Comparison of ENCODE assay signal across 17 cellular contexts in the genomic region with DNA sequence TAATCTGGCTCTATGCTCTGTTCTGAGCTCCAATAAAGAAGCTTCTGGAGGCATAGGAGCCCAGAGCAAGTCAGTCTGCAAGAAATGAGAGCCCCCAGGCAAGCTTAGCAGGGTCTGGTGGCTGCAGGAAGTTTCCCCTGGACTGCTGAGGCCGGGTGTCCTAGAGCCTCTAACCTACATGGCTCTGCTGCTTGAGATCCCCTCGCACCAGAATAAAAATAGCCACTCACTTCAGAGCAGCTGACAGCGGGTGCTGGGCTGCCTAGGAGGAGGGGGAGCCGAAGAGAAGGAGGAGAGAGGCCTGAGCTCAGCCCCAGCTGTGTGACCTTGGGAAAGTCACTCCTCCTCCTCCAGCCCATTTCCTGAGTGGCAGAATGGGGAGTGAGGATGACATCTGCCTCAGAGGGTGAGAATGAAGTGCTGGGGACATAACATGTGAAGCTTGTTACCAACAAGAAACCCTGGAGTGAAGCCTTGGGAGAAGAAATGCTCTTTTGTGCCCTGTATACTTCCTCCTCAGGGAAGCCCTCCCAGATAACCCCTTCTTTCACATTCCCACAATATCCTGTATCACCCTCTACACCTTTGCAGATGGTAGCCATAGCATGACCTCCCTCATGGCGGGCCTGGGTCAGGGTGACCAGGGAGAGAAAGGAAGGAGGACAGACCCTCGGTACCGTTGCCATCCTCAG. TPM values are rescaled to one million over a fixed set of nuclear protein-coding genes. Genes with fewer than 3 reads are reported as not detected.
DNase-seq lines count a peak whose midpoint lies in the region; ATAC-seq, FAIRE-seq and TF ChIP-seq lines count a peak whose summit lies in the region.
"Had no signal": no experiment of that assay in that cellular context is flagged by ENCODE, and none has a peak within 500 bp of the region (broad histone marks: within the 10 kb centered on the region; RNA-seq: fewer than 3 reads in every experiment).

No MANE protein-coding gene starts in this region.

- FAIRE-seq in H1 (lab: Jason Lieb, UNC) (no peak), small intestine (lab: Jason Lieb, UNC) (no peak)

- TF ChIP-seq CTCF in H1 (IDR thresholded peaks at IDR 0.05; ENCODE audit: control extremely low read depth in 1 of 3, insufficient read depth in 1 of 3, low read depth in 1 of 3, low read length in 3 of 3) (no peak), right atrium auricular region (IDR thresholded peaks at IDR 0.05) (no peak)

- no peak overlapping the region for H4K8ac ChIP-seq in H1 (ENCODE audit: extremely low read depth, insufficient read depth, low read length)

- H2BK12ac ChIP-seq in H1 (ENCODE audit: low read depth, low read length), result 0 out of 2 replicates have a peak overlapping the region, but pooled peaks have one; percentile 35

- H3K79me2 ChIP-seq in H1 (ENCODE audit: control insufficient read depth in 1 of 2, insufficient read depth in 2 of 2, low read length in 2 of 2), result no peaks in the 10 kb centered on the region

- no peak overlapping the region for H2BK20ac ChIP-seq in H1 (ENCODE audit: low read length)

- H3K14ac ChIP-seq in H1 (ENCODE audit: insufficient read length), result no peak overlapping the region

- no peak overlapping the region for H3K23ac ChIP-seq in H1 (ENCODE audit: insufficient read length)

- H4K91ac ChIP-seq in H1 (replicated peaks; ENCODE audit: insufficient read length, low read length), result no peak overlapping the region

- H3K56ac ChIP-seq in H1 (replicated peaks; ENCODE audit: insufficient read length, low read depth, low read length), result no peak overlapping the region

- H3K4me1 Mint-ChIP-seq in activated CD8-positive, alpha-beta T cell treated with anti-CD3 and anti-CD28 coated beads, Interleukin-2, amount 10 ng/mL, durations not matched to agents 7 days and 5 days (ENCODE audit: low read depth), result no peaks in the 10 kb centered on the region

- H4K5ac ChIP-seq in H1 (ENCODE audit: insufficient read length, low read depth, low read length), result no peak overlapping the region

- H3K4me1 ChIP-seq in H1 (replicated peaks in 1 of 4; ENCODE audit: control insufficient read depth in 3 of 4, insufficient read depth in 4 of 4, low read length in 3 of 4), result peaks cover 0 to 11% (median 5%) of the 10 kb centered on the region in 4 experiments; a peak in 6 of 7 replicates
- peaks cover 0 to 51% of the 10 kb centered on the region in 2 donors for H3K4me1 ChIP-seq in right atrium auricular region
- peaks cover 22 to 37% (median 35%) of the 10 kb centered on the region in 3 donors for H3K4me1 ChIP-seq in skeletal muscle tissue (ENCODE audit: control insufficient read depth in 3 of 3, insufficient read depth in 3 of 3, low read length in 3 of 3)
- peaks cover 0 to 4% of the 10 kb centered on the region in 2 donors for H3K4me1 ChIP-seq in small intestine (ENCODE audit: control insufficient read depth in 2 of 2, insufficient read depth in 1 of 2, low read depth in 1 of 2, low read length in 1 of 2)
- H3K4me1 ChIP-seq: SJCRH30 had no signal

- H3K9ac ChIP-seq in H1 (replicated peaks in 1 of 4; ENCODE audit: extremely low read depth in 1 of 4, low read depth in 3 of 4, low read length in 3 of 4) (no peak overlapping the region), skeletal muscle tissue (ENCODE audit: low read depth in 1 of 3, low read length in 3 of 3) (peak overlapping the region; percentile 33 to 70 (median 58))

- no peaks in the 10 kb centered on the region for H3K9me3 Mint-ChIP-seq in activated CD8-positive, alpha-beta T cell treated with anti-CD3 and anti-CD28 coated beads, Interleukin-2, amount 10 ng/mL, durations not matched to agents 7 days and 5 days (ENCODE audit: insufficient read depth)

- 0 out of 2 replicates have a peak overlapping the region, but pooled peaks have one; percentile 67 for H2BK15ac ChIP-seq in H1 (ENCODE audit: low read length)

- no peak overlapping the region for H2BK120ac ChIP-seq in H1 (replicated peaks; ENCODE audit: low read depth, low read length)

- H3K4me3 Mint-ChIP-seq in activated CD8-positive, alpha-beta T cell treated with anti-CD3 and anti-CD28 coated beads, Interleukin-2, amount 10 ng/mL, durations not matched to agents 7 days and 5 days, result no peak overlapping the region

- H2AK5ac ChIP-seq in H1 (ENCODE audit: low read depth, low read length), result no peak overlapping the region

- peak; percentile 26 for DNase-seq in UCSD-AML1 (lab: John Stamatoyannopoulos, UW; ENCODE audit: unreplicated experiment)
- no peak for DNase-seq in H1 (ENCODE audit: low read depth in 1 of 2, low spot score in 2 of 2)
- DNase-seq in right atrium auricular region (ENCODE audit: low spot score), result no peak
- no peak for DNase-seq in small intestine
- DNase-seq in cerebellar nuclear complex (lab: John Stamatoyannopoulos, UW), result no peak
- no peak for DNase-seq in activated CD8-positive, alpha-beta T cell treated with anti-CD3 and anti-CD28 coated beads, Interleukin-2, amount 10 ng/mL, durations not matched to agents 7 days and 5 days
- DNase-seq: COR-L47, DMS53, HCEC 1CT, MM.1S, NCI-H1417, NCI-H2029, NCI-H2171 treated with DMSO at 0.1 percent for 48 hours, SJCRH30 had no signal

- no peaks in the 10 kb centered on the region for H3K9me3 ChIP-seq in H1 (ENCODE audit: insufficient read depth in 2 of 2, low read depth in 1 of 2, low read length in 1 of 2)
- no peaks in the 10 kb centered on the region for H3K9me3 ChIP-seq in right atrium auricular region
- no peaks in the 10 kb centered on the region for H3K9me3 ChIP-seq in skeletal muscle tissue (ENCODE audit: control insufficient read depth in 3 of 3, low read length in 3 of 3)
- H3K9me3 ChIP-seq in small intestine (ENCODE audit: control insufficient read depth, low read depth), result no peaks in the 10 kb centered on the region
- H3K9me3 ChIP-seq: Peyer's patch, SJCRH30 had no signal

- no peaks in the 10 kb centered on the region for H3K36me3 Mint-ChIP-seq in activated CD8-positive, alpha-beta T cell treated with anti-CD3 and anti-CD28 coated beads, Interleukin-2, amount 10 ng/mL, durations not matched to agents 7 days and 5 days (ENCODE audit: low read depth)

- no peaks in the 10 kb centered on the region for H3K79me1 ChIP-seq in H1 (ENCODE audit: low read depth, low read length)

- TF ChIP-seq EP300 in H1 (IDR thresholded peaks at IDR 0.05; ENCODE audit: borderline replicate concordance in 1 of 2, low read depth in 2 of 2, low read length in 2 of 2), result no peak

- H3K27me3 ChIP-seq in H1 (replicated peaks in 1 of 4; ENCODE audit: control insufficient read depth in 3 of 4, extremely low read depth in 1 of 4, insufficient read depth in 3 of 4, low read length in 3 of 4), result no peaks in the 10 kb centered on the region; a peak in 1 of 7 replicates
- no peaks in the 10 kb centered on the region for H3K27me3 ChIP-seq in right atrium auricular region
- H3K27me3 ChIP-seq in skeletal muscle tissue (ENCODE audit: control insufficient read depth in 3 of 3, insufficient read depth in 3 of 3, low read length in 3 of 3), result no peaks in the 10 kb centered on the region
- no peaks in the 10 kb centered on the region for H3K27me3 ChIP-seq in small intestine (ENCODE audit: control insufficient read depth in 2 of 2, insufficient read depth in 2 of 2, low read length in 2 of 2)
- H3K27me3 ChIP-seq: Peyer's patch, SJCRH30 had no signal

- H3K36me3 ChIP-seq in H1 (ENCODE audit: control insufficient read depth in 2 of 4, insufficient read depth in 4 of 4, low read length in 3 of 4) (no peaks in the 10 kb centered on the region), right atrium auricular region (no peaks in the 10 kb centered on the region), skeletal muscle tissue (ENCODE audit: control insufficient read depth in 3 of 3, insufficient read depth in 3 of 3, low read length in 3 of 3) (no peaks in the 10 kb centered on the region), small intestine (ENCODE audit: control insufficient read depth in 2 of 2, insufficient read depth in 2 of 2, low read length in 2 of 2) (no peaks in the 10 kb centered on the region)
- H3K36me3 ChIP-seq: Peyer's patch, SJCRH30 had no signal

- ATAC-seq in activated CD8-positive, alpha-beta T cell treated with anti-CD3 and anti-CD28 coated beads, Interleukin-2, amount 10 ng/mL, durations not matched to agents 7 days and 5 days, result no peak

- CTCF ChIA-PET in H1 (lab: Charles Lee; ENCODE audit: partially characterized antibody), result interaction anchor here (1.1 to 2.9 kb wide), 5 partner anchors 9 to 22 kb away, joined by 3 to 14 read pairs (median 7); partner anchors contain the start of gene SELENOM
- CTCF ChIA-PET in activated CD8-positive, alpha-beta T cell treated with anti-CD3 and anti-CD28 coated beads, Interleukin-2, amount 10 ng/mL, durations not matched to agents 7 days and 5 days (lab: Charles Lee), result no interaction called here

- H3K4me2 ChIP-seq in H1 (ENCODE audit: insufficient read depth in 1 of 2, low read depth in 2 of 2, low read length in 2 of 2), result no peak overlapping the region

- TF ChIP-seq RAD21 in H1 (IDR thresholded peaks at IDR 0.05 in 1 of 2, conservative IDR thresholded peaks at IDR 0.05 in 1 of 2; ENCODE audit: low read depth in 2 of 2, low read length in 2 of 2), result no peak

- no peaks in the 10 kb centered on the region for H4K20me1 ChIP-seq in H1 (replicated peaks in 1 of 2; ENCODE audit: control insufficient read depth in 1 of 2, insufficient read depth in 2 of 2, low read length in 2 of 2)

- H3K27ac ChIP-seq in H1 (ENCODE audit: low read depth, low read length) (no peak overlapping the region), right atrium auricular region (peak overlapping the region; percentile 86 to 95), skeletal muscle tissue (ENCODE audit: low read depth, low read length) (peak overlapping the region; percentile 54), small intestine (ENCODE audit: low read depth in 1 of 2, low read length in 1 of 2) (peak overlapping the region in 1 of 2 donors; percentile 59)
- H3K27ac ChIP-seq: SJCRH30 had no signal

- H3K4me3 ChIP-seq in H1 (ENCODE audit: extremely low read depth in 1 of 4, insufficient read depth in 2 of 4, low read depth in 3 of 4, low read length in 4 of 4), result no peak overlapping the region
- no peak overlapping the region for H3K4me3 ChIP-seq in right atrium auricular region
- peak overlapping the region in 1 of 3 donors; percentile 32 for H3K4me3 ChIP-seq in skeletal muscle tissue (ENCODE audit: low read length in 3 of 3)
- H3K4me3 ChIP-seq in small intestine (ENCODE audit: low read depth in 1 of 2, low read length in 2 of 2), result no peak overlapping the region
- H3K4me3 ChIP-seq: Peyer's patch, SJCRH30 had no signal

- H3K23me2 ChIP-seq in H1 (ENCODE audit: low read depth, low read length), result no peaks in the 10 kb centered on the region; the same call in 1 of the 2 replicates

- POLR2A ChIA-PET in H1 (lab: Charles Lee; ENCODE audit: partially characterized antibody), result interaction anchor here (0.9 to 1.2 kb wide), 2 partner anchors 22 to 34 kb away, joined by 3 read pairs; no protein-coding TSS in a partner anchor
- POLR2A ChIA-PET in activated CD8-positive, alpha-beta T cell treated with anti-CD3 and anti-CD28 coated beads, Interleukin-2, amount 10 ng/mL, durations not matched to agents 7 days and 5 days (lab: Charles Lee), result no interaction called here

- H2BK5ac ChIP-seq in H1 (ENCODE audit: low read depth, low read length), result no peak overlapping the region; the same call in 1 of the 2 replicates

- peaks cover 3% of the 10 kb centered on the region for H3K27me3 Mint-ChIP-seq in activated CD8-positive, alpha-beta T cell treated with anti-CD3 and anti-CD28 coated beads, Interleukin-2, amount 10 ng/mL, durations not matched to agents 7 days and 5 days (ENCODE audit: low read depth)

- no peak overlapping the region for H3K18ac ChIP-seq in H1 (ENCODE audit: extremely low read depth, low read length)

- no peak overlapping the region for H2AFZ ChIP-seq in H1 (ENCODE audit: low read length)

- H3K4ac ChIP-seq in H1 (replicated peaks; ENCODE audit: insufficient read length, low read depth, low read length), result no peak overlapping the region

- WGBS in H1 (ENCODE audit: extremely low coverage in 1 of 2, insufficient coverage in 1 of 2, insufficient read length in 1 of 2, insufficient replicate concordance in 2 of 2, low coverage in 1 of 2, low lambda C conversion rate in 2 of 2, missing lambda C conversion rate in 1 of 2), 2 experiments, result 79% methylated on average over 7 of the region's 7 CpGs; no CpG with 5 or more reads in 1 of the 2 experiments
- 73 to 83% (median 76%) methylated on average over 6 to 7 of the region's 7 CpGs for WGBS in small intestine, 3 donors

- no peak for TF ChIP-seq POLR2A in H1 (IDR thresholded peaks at IDR 0.05; ENCODE audit: control extremely low read depth in 1 of 2, low read depth in 2 of 2, low read length in 2 of 2)

- H3K27ac Mint-ChIP-seq in activated CD8-positive, alpha-beta T cell treated with anti-CD3 and anti-CD28 coated beads, Interleukin-2, amount 10 ng/mL, durations not matched to agents 7 days and 5 days, result no peak overlapping the region

RNA-seq across cellular contexts. Expression of gene INPP5J, which starts 3.6 kb away (rescaled TPM):
- 6.0 and 6.4 TPM in 2 replicates for total RNA-seq in H1 (2021; fragmentation: NEBNext Ultra II Directional; extraction: Animal tissue kit (Norgen Biotek cat#: 25700))
- polyA plus RNA-seq in H1 (2011; rRNA removed), result 5.4 and 9.1 TPM in 2 replicates
- 5.6 TPM for polyA plus RNA-seq in H1 (2011; cell fraction: cytosol; rRNA removed)
- polyA plus RNA-seq in H1 (2011; cell fraction: nucleus; rRNA removed), result 14.0 TPM
- 3.6 to 6.3 TPM (median 5.3 TPM) in 4 replicates for polyA plus RNA-seq in H1 (2012, experiment 1 of 2)
- 5.1 TPM for polyA plus RNA-seq in H1 (2012, experiment 2 of 2)
- 3.9 TPM for polyA plus RNA-seq in H1 (2013, experiment 1 of 2)
- polyA plus RNA-seq in H1 (2013, experiment 2 of 2), result 4.0 TPM
- 2.5 and 2.9 TPM in 2 replicates for polyA minus RNA-seq in H1 (2011; rRNA and poly(A)+ RNA removed)
- polyA minus RNA-seq in H1 (2011; cell fraction: cytosol; rRNA and poly(A)+ RNA removed), result 3.7 TPM
- 6.2 TPM for polyA minus RNA-seq in H1 (2011; cell fraction: nucleus; rRNA and poly(A)+ RNA removed)
- total RNA-seq in right atrium auricular region, result 10 to 100 TPM; 17.6 to 26.3 TPM
- not detected for total RNA-seq in skeletal muscle tissue
- polyA plus RNA-seq in small intestine, result 10 to 100 TPM; 12.2 to 93.7 (median 81.9) TPM
- total RNA-seq in activated CD8-positive, alpha-beta T cell treated with anti-CD3 and anti-CD28 coated beads, Interleukin-2, amount 10 ng/mL, durations not matched to agents 7 days and 5 days, result not detected

RNA-seq across cellular contexts. Expression of gene SELENOM, which starts 11.8 kb away (rescaled TPM):
- total RNA-seq in H1 (2021; fragmentation: NEBNext Ultra II Directional; extraction: Animal tissue kit (Norgen Biotek cat#: 25700)), result 21.8 and 22.7 TPM in 2 replicates
- 40.0 and 57.2 TPM in 2 replicates for polyA plus RNA-seq in H1 (2011; rRNA removed)
- 33.4 TPM for polyA plus RNA-seq in H1 (2011; cell fraction: cytosol; rRNA removed)
- 32.8 TPM for polyA plus RNA-seq in H1 (2011; cell fraction: nucleus; rRNA removed)
- 9.6 to 22.1 TPM (median 16.4 TPM) in 4 replicates for polyA plus RNA-seq in H1 (2012, experiment 1 of 2)
- polyA plus RNA-seq in H1 (2012, experiment 2 of 2), result 28.2 TPM
- polyA plus RNA-seq in H1 (2013, experiment 1 of 2), result 50.7 TPM
- 50.7 TPM for polyA plus RNA-seq in H1 (2013, experiment 2 of 2)
- 5.5 and 5.7 TPM in 2 replicates for polyA minus RNA-seq in H1 (2011; rRNA and poly(A)+ RNA removed)
- 10.1 TPM for polyA minus RNA-seq in H1 (2011; cell fraction: cytosol; rRNA and poly(A)+ RNA removed)
- polyA minus RNA-seq in H1 (2011; cell fraction: nucleus; rRNA and poly(A)+ RNA removed), result 13.7 TPM
- 100 to 1,000 TPM; 133 to 358 TPM for total RNA-seq in right atrium auricular region
- 16.2 TPM for total RNA-seq in skeletal muscle tissue
- 100 to 1,000 TPM in 1 of 3 donors, 10 to 100 TPM in 2; 14.8 to 163 (median 90.0) TPM for polyA plus RNA-seq in small intestine
- under 1 TPM; 0.76 to 0.87 TPM for total RNA-seq in activated CD8-positive, alpha-beta T cell treated with anti-CD3 and anti-CD28 coated beads, Interleukin-2, amount 10 ng/mL, durations not matched to agents 7 days and 5 days

RNA-seq across cellular contexts. Expression of gene PLA2G3, which starts 21.1 kb away (rescaled TPM):
- 25.9 and 26.8 TPM in 2 replicates for total RNA-seq in H1 (2021; fragmentation: NEBNext Ultra II Directional; extraction: Animal tissue kit (Norgen Biotek cat#: 25700))
- 18.1 and 19.3 TPM in 2 replicates for polyA plus RNA-seq in H1 (2011; rRNA removed)
- polyA plus RNA-seq in H1 (2011; cell fraction: cytosol; rRNA removed), result 19.3 TPM
- 42.9 TPM for polyA plus RNA-seq in H1 (2011; cell fraction: nucleus; rRNA removed)
- 18.5 to 22.5 TPM (median 22.0 TPM) in 4 replicates for polyA plus RNA-seq in H1 (2012, experiment 1 of 2)
- polyA plus RNA-seq in H1 (2012, experiment 2 of 2), result 20.1 TPM
- polyA plus RNA-seq in H1 (2013, experiment 1 of 2), result 40.7 TPM
- polyA plus RNA-seq in H1 (2013, experiment 2 of 2), result 41.4 TPM
- polyA minus RNA-seq in H1 (2011; rRNA and poly(A)+ RNA removed), result 10.6 and 14.8 TPM in 2 replicates
- polyA minus RNA-seq in H1 (2011; cell fraction: cytosol; rRNA and poly(A)+ RNA removed), result 9.8 TPM
- polyA minus RNA-seq in H1 (2011; cell fraction: nucleus; rRNA and poly(A)+ RNA removed), result 12.2 TPM
- not detected for total RNA-seq in right atrium auricular region
- not detected for total RNA-seq in skeletal muscle tissue
- 1 to 10 TPM in 1 of 3 donors, not detected in 2; 4.2 TPM for polyA plus RNA-seq in small intestine
- not detected for total RNA-seq in activated CD8-positive, alpha-beta T cell treated with anti-CD3 and anti-CD28 coated beads, Interleukin-2, amount 10 ng/mL, durations not matched to agents 7 days and 5 days
- total RNA-seq: NCI-H460, Peyer's patch had no signal

RNA-seq across cellular contexts. Expression of gene SMTN, which starts 38.1 kb away (rescaled TPM):
- 20.8 and 26.5 TPM in 2 replicates for total RNA-seq in H1 (2021; fragmentation: NEBNext Ultra II Directional; extraction: Animal tissue kit (Norgen Biotek cat#: 25700))
- polyA plus RNA-seq in H1 (2011; rRNA removed), result 12.3 and 27.6 TPM in 2 replicates
- polyA plus RNA-seq in H1 (2011; cell fraction: cytosol; rRNA removed), result 9.2 TPM
- 31.0 TPM for polyA plus RNA-seq in H1 (2011; cell fraction: nucleus; rRNA removed)
- polyA plus RNA-seq in H1 (2012, experiment 1 of 2), result 6.7 to 15.9 TPM (median 13.8 TPM) in 4 replicates
- 8.5 TPM for polyA plus RNA-seq in H1 (2012, experiment 2 of 2)
- 17.8 TPM for polyA plus RNA-seq in H1 (2013, experiment 1 of 2)
- 16.7 TPM for polyA plus RNA-seq in H1 (2013, experiment 2 of 2)
- polyA minus RNA-seq in H1 (2011; rRNA and poly(A)+ RNA removed), result 4.6 and 9.1 TPM in 2 replicates
- polyA minus RNA-seq in H1 (2011; cell fraction: cytosol; rRNA and poly(A)+ RNA removed), result 13.0 TPM
- polyA minus RNA-seq in H1 (2011; cell fraction: nucleus; rRNA and poly(A)+ RNA removed), result 10.4 TPM
- total RNA-seq in right atrium auricular region, result 100 to 1,000 TPM in 1 of 2 donors, 10 to 100 TPM in 1; 81.4 to 183 TPM
- 57.9 TPM for total RNA-seq in skeletal muscle tissue
- polyA plus RNA-seq in small intestine, result 10 to 100 TPM in 2 of 3 donors, 1 to 10 TPM in 1; 7.8 to 74.8 (median 17.0) TPM
- total RNA-seq in activated CD8-positive, alpha-beta T cell treated with anti-CD3 and anti-CD28 coated beads, Interleukin-2, amount 10 ng/mL, durations not matched to agents 7 days and 5 days, result 10 to 100 TPM; 51.0 to 61.7 TPM

RNA-seq across cellular contexts. Expression of gene RNF185, which starts 40.8 kb away (rescaled TPM):
- 18.0 and 18.4 TPM in 2 replicates for total RNA-seq in H1 (2021; fragmentation: NEBNext Ultra II Directional; extraction: Animal tissue kit (Norgen Biotek cat#: 25700))
- polyA plus RNA-seq in H1 (2011; rRNA removed), result 19.4 and 19.9 TPM in 2 replicates
- polyA plus RNA-seq in H1 (2011; cell fraction: cytosol; rRNA removed), result 20.5 TPM
- 15.8 TPM for polyA plus RNA-seq in H1 (2011; cell fraction: nucleus; rRNA removed)
- polyA plus RNA-seq in H1 (2012, experiment 1 of 2), result 18.2 to 19.9 TPM (median 18.8 TPM) in 4 replicates
- 20.9 TPM for polyA plus RNA-seq in H1 (2012, experiment 2 of 2)
- polyA plus RNA-seq in H1 (2013, experiment 1 of 2), result 13.1 TPM
- 12.9 TPM for polyA plus RNA-seq in H1 (2013, experiment 2 of 2)
- 21.1 and 25.8 TPM in 2 replicates for polyA minus RNA-seq in H1 (2011; rRNA and poly(A)+ RNA removed)
- 10.2 TPM for polyA minus RNA-seq in H1 (2011; cell fraction: cytosol; rRNA and poly(A)+ RNA removed)
- 6.7 TPM for polyA minus RNA-seq in H1 (2011; cell fraction: nucleus; rRNA and poly(A)+ RNA removed)
- total RNA-seq in right atrium auricular region, result 10 to 100 TPM; 17.6 to 26.8 TPM
- 17.2 TPM for total RNA-seq in skeletal muscle tissue
- polyA plus RNA-seq in small intestine, result 10 to 100 TPM; 18.3 to 34.9 (median 30.8) TPM
- 10 to 100 TPM; 17.7 to 18.1 TPM for total RNA-seq in activated CD8-positive, alpha-beta T cell treated with anti-CD3 and anti-CD28 coated beads, Interleukin-2, amount 10 ng/mL, durations not matched to agents 7 days and 5 days

Comparison
In these comparisons a context has a peak if more than half of its experiments do, and no peak if none do; other contexts are left out.
1. H3K9ac ChIP-seq: peak in skeletal muscle tissue (3 of 3); none in H1 (0 of 4).
2. RNA of gene PLA2G3, which starts 21.1 kb away (total RNA-seq): 25.9 to 26.8 TPM in H1; not detected in right atrium auricular region, not detected in skeletal muscle tissue (single experiment) and not detected in activated CD8-positive, alpha-beta T cell treated with anti-CD3 and anti-CD28 coated beads, Interleukin-2, amount 10 ng/mL, durations not matched to agents 7 days and 5 days; every median in the first group is over 10 times any median in the second.